ENCODE assay signal across 12 cellular contexts in genomic region chrX:1389181-1389992, GRCh38. TPM values are rescaled to one million over a fixed set of nuclear protein-coding genes. Genes with fewer than 3 reads are reported as not detected.
DNase-seq lines count a peak whose midpoint lies in the region; ATAC-seq, FAIRE-seq and TF ChIP-seq lines count a peak whose summit lies in the region.
"Had no signal": no experiment of that assay in that cellular context is flagged by ENCODE, and none has a peak within 500 bp of the region (broad histone marks: within the 10 kb centered on the region; RNA-seq: fewer than 3 reads in every experiment).

No MANE protein-coding gene starts in this region.

- peaks cover 56% of the 10 kb centered on the region for H3K27me3 Mint-ChIP-seq in GM23338 (ENCODE audit: insufficient read depth, low read depth, poor library complexity)
- H3K27me3 Mint-ChIP-seq in activated naive CD8-positive, alpha-beta T cell treated with anti-CD3 and anti-CD28 coated beads, Interleukin-2, amount 10 ng/mL, durations not matched to agents 7 days and 5 days, result no peaks in the 10 kb centered on the region
- no peaks in the 10 kb centered on the region for H3K27me3 Mint-ChIP-seq in naive thymus-derived CD4-positive, alpha-beta T cell

- no peak overlapping the region for H3K27ac Mint-ChIP-seq in GM23338
- no peak overlapping the region for H3K27ac Mint-ChIP-seq in activated naive CD8-positive, alpha-beta T cell treated with anti-CD3 and anti-CD28 coated beads, Interleukin-2, amount 10 ng/mL, durations not matched to agents 7 days and 5 days
- H3K27ac Mint-ChIP-seq in naive thymus-derived CD4-positive, alpha-beta T cell, result peak overlapping the region in 3 of 9 donors; percentile 41 to 71 (median 69)

- peaks cover 63% of the 10 kb centered on the region for H3K36me3 ChIP-seq in ACC112 (ENCODE audit: insufficient read depth, low read length)
- H3K36me3 ChIP-seq in GM23338 (ENCODE audit: insufficient read depth), result peaks cover 45% of the 10 kb centered on the region
- peaks cover 22 to 65% (median 42%) of the 10 kb centered on the region in 3 experiments for H3K36me3 ChIP-seq in naive thymus-derived CD4-positive, alpha-beta T cell (ENCODE audit: control insufficient read depth in 2 of 3, insufficient read depth in 3 of 3, low read length in 3 of 3)
- peaks cover 23 to 49% of the 10 kb centered on the region in 2 donors for H3K36me3 ChIP-seq in small intestine (ENCODE audit: control insufficient read depth in 2 of 2, insufficient read depth in 2 of 2, low read length in 2 of 2)

- H3K9me3 Mint-ChIP-seq in GM23338, result peaks cover 11% of the 10 kb centered on the region
- H3K9me3 Mint-ChIP-seq in activated naive CD8-positive, alpha-beta T cell treated with anti-CD3 and anti-CD28 coated beads, Interleukin-2, amount 10 ng/mL, durations not matched to agents 7 days and 5 days, result no peaks in the 10 kb centered on the region
- H3K9me3 Mint-ChIP-seq in naive thymus-derived CD4-positive, alpha-beta T cell, result no peaks in the 10 kb centered on the region

- no peak for TF ChIP-seq CTCF in GM23338 (conservative IDR thresholded peaks at IDR 0.05; ENCODE audit: low read depth in 2 of 2)

- H3F3A ChIP-seq in GM23338 (replicated peaks; ENCODE audit: low read depth), result peaks cover 60% of the 10 kb centered on the region

- H3K36me3 Mint-ChIP-seq in GM23338 (ENCODE audit: low read depth), result peaks cover 76% of the 10 kb centered on the region
- peaks cover 33% of the 10 kb centered on the region for H3K36me3 Mint-ChIP-seq in activated naive CD8-positive, alpha-beta T cell treated with anti-CD3 and anti-CD28 coated beads, Interleukin-2, amount 10 ng/mL, durations not matched to agents 7 days and 5 days
- peaks cover 4 to 50% (median 28%) of the 10 kb centered on the region in 5 donors for H3K36me3 Mint-ChIP-seq in naive thymus-derived CD4-positive, alpha-beta T cell

- peak overlapping the region; percentile 99 for H3K4me2 ChIP-seq in GM23338

- H3K27me3 ChIP-seq in ACC112 (ENCODE audit: insufficient read depth, low read length) (no peaks in the 10 kb centered on the region), GM23338 (ENCODE audit: insufficient read depth) (no peaks in the 10 kb centered on the region), small intestine (ENCODE audit: control insufficient read depth in 2 of 2, insufficient read depth in 2 of 2, low read length in 2 of 2) (no peaks in the 10 kb centered on the region)
- H3K27me3 ChIP-seq in naive thymus-derived CD4-positive, alpha-beta T cell (ENCODE audit: control insufficient read depth in 2 of 2, insufficient read depth in 2 of 2, low read length in 2 of 2), result no peaks in the 10 kb centered on the region
- H3K27me3 ChIP-seq: tibial nerve had no signal

- no peaks in the 10 kb centered on the region for H3K9me2 ChIP-seq in GM23338 (ENCODE audit: insufficient read depth)

- H3K4me1 Mint-ChIP-seq in GM23338, result peaks cover 36% of the 10 kb centered on the region
- peaks cover 20% of the 10 kb centered on the region for H3K4me1 Mint-ChIP-seq in activated naive CD8-positive, alpha-beta T cell treated with anti-CD3 and anti-CD28 coated beads, Interleukin-2, amount 10 ng/mL, durations not matched to agents 7 days and 5 days
- H3K4me1 Mint-ChIP-seq in naive thymus-derived CD4-positive, alpha-beta T cell, result peaks cover 21 to 54% (median 40%) of the 10 kb centered on the region in 7 donors

- H3K27ac ChIP-seq in ACC112 (ENCODE audit: low read depth, low read length), result no peak overlapping the region
- peak overlapping the region; percentile 88; the same call in 1 of the 2 replicates for H3K27ac ChIP-seq in GM23338 (ENCODE audit: low read depth)
- H3K27ac ChIP-seq in naive thymus-derived CD4-positive, alpha-beta T cell (ENCODE audit: low read depth, low read length), result no peak overlapping the region
- no peak overlapping the region for H3K27ac ChIP-seq in small intestine (ENCODE audit: low read depth in 1 of 2, low read length in 1 of 2)
- H3K27ac ChIP-seq: tibial nerve had no signal

- peak overlapping the region; percentile 93 for H3K4me3 Mint-ChIP-seq in GM23338
- H3K4me3 Mint-ChIP-seq in activated naive CD8-positive, alpha-beta T cell treated with anti-CD3 and anti-CD28 coated beads, Interleukin-2, amount 10 ng/mL, durations not matched to agents 7 days and 5 days, result no peak overlapping the region
- H3K4me3 Mint-ChIP-seq in naive thymus-derived CD4-positive, alpha-beta T cell, result peak overlapping the region; percentile 33 to 78 (median 55)

- H3K4me3 ChIP-seq in ACC112 (ENCODE audit: low read depth, low read length), result peak overlapping the region; percentile 100; the same call in 1 of the 2 replicates
- H3K4me3 ChIP-seq in GM23338, result peak overlapping the region; percentile 100; the same call in 1 of the 2 replicates
- H3K4me3 ChIP-seq in naive thymus-derived CD4-positive, alpha-beta T cell (ENCODE audit: low read length), result no peak overlapping the region
- no peak overlapping the region for H3K4me3 ChIP-seq in small intestine (ENCODE audit: low read depth in 1 of 2, low read length in 2 of 2)
- H3K4me3 ChIP-seq: tibial nerve had no signal

- POLR2A ChIA-PET in activated naive CD8-positive, alpha-beta T cell treated with anti-CD3 and anti-CD28 coated beads, Interleukin-2, amount 10 ng/mL, durations not matched to agents 7 days and 5 days (lab: Charles Lee), result no interaction called here
- POLR2A ChIA-PET in naive thymus-derived CD4-positive, alpha-beta T cell (lab: Charles Lee), result no interaction called here

- no peak for FAIRE-seq in small intestine (lab: Jason Lieb, UNC)

- intact Hi-C loops in naive thymus-derived CD4-positive, alpha-beta T cell (cut with micrococcal nuclease), result no loop called here

- H2AFZ ChIP-seq in ACC112 (ENCODE audit: low read length, unreplicated experiment), result no peak overlapping the region
- H2AFZ ChIP-seq in GM23338, result no peak overlapping the region

- DNase-seq in GM23338 (ENCODE audit: low spot score), result no peak
- DNase-seq in activated naive CD8-positive, alpha-beta T cell treated with anti-CD3 and anti-CD28 coated beads, Interleukin-2, amount 10 ng/mL, durations not matched to agents 7 days and 5 days, result peak; percentile 26
- peak in 1 of 9 donors; percentile 21 for DNase-seq in naive thymus-derived CD4-positive, alpha-beta T cell
- DNase-seq in small intestine, result no peak
- no peak for DNase-seq in retina
- DNase-seq: amniotic stem cell, DMS153, NCI-H345 had no signal

- 80 to 91% (median 86%) methylated on average over 51 of the region's 51 CpGs for WGBS in small intestine, 3 donors

- H3K79me2 ChIP-seq in ACC112 (ENCODE audit: control insufficient read depth, insufficient read depth, low read length, unreplicated experiment) (peaks cover 79% of the 10 kb centered on the region), GM23338 (replicated peaks; ENCODE audit: insufficient read depth) (peaks cover 59% of the 10 kb centered on the region)

- H4K20me1 ChIP-seq in GM23338 (replicated peaks; ENCODE audit: insufficient read depth), result peaks cover 34% of the 10 kb centered on the region; the same call in 1 of the 2 replicates

- no peak for ATAC-seq in GM23338
- no peak for ATAC-seq in activated naive CD8-positive, alpha-beta T cell treated with anti-CD3 and anti-CD28 coated beads, Interleukin-2, amount 10 ng/mL, durations not matched to agents 7 days and 5 days (ENCODE audit: low read depth)
- no peak for ATAC-seq in naive thymus-derived CD4-positive, alpha-beta T cell
- ATAC-seq in HG02884 (IDR thresholded peaks at IDR 0.05; ENCODE audit: unreplicated experiment), result no peak
- ATAC-seq in HG02610 (IDR thresholded peaks at IDR 0.05; ENCODE audit: unreplicated experiment), result no peak

- H3K4me1 ChIP-seq in ACC112 (ENCODE audit: control insufficient read depth, insufficient read depth, low read length, unreplicated experiment) (peaks cover 25% of the 10 kb centered on the region), GM23338 (ENCODE audit: insufficient read depth) (peaks cover 16% of the 10 kb centered on the region), small intestine (ENCODE audit: control insufficient read depth in 2 of 2, insufficient read depth in 1 of 2, low read depth in 1 of 2, low read length in 1 of 2) (no peaks in the 10 kb centered on the region)
- peaks cover 25 to 33% of the 10 kb centered on the region in 2 donors for H3K4me1 ChIP-seq in naive thymus-derived CD4-positive, alpha-beta T cell (ENCODE audit: control insufficient read depth in 2 of 2, insufficient read depth in 2 of 2, low read length in 2 of 2)

- CTCF ChIA-PET in naive thymus-derived CD4-positive, alpha-beta T cell (lab: Charles Lee), result no interaction called here

- no peaks in the 10 kb centered on the region for H3K9me3 ChIP-seq in naive thymus-derived CD4-positive, alpha-beta T cell (ENCODE audit: control insufficient read depth in 2 of 3, low read length in 3 of 3)
- H3K9me3 ChIP-seq in small intestine (ENCODE audit: control insufficient read depth, low read depth), result no peaks in the 10 kb centered on the region

TF ChIP-seq in GM23338, 12 proteins besides CTCF, POLR2A, EP300 and RAD21 (continues in another document):
- TF ChIP-seq STAT1 (IDR thresholded peaks at IDR 0.05; ENCODE audit: unreplicated experiment) (no peak), NANOG (IDR thresholded peaks at IDR 0.05; ENCODE audit: borderline replicate concordance) (no peak), ZNF114 (CRISPR knock-in tag; IDR thresholded peaks at IDR 0.05) (no peak), POLR2AphosphoS5 (IDR thresholded peaks at IDR 0.05; ENCODE audit: low read depth) (no peak)

RNA-seq across cellular contexts. Expression of gene SLC25A6, which starts 2.5 kb away (rescaled TPM):
- 394 and 486 TPM in 2 replicates for total RNA-seq in GM23338 (2014; rRNA removed; shearing (Covaris generic))
- polyA plus RNA-seq in GM23338 (2016; fragmentation: Nextera tagmentation; extraction: Ambion mirVana), result 358 TPM in 2 replicates
- total RNA-seq in activated naive CD8-positive, alpha-beta T cell treated with anti-CD3 and anti-CD28 coated beads, Interleukin-2, amount 10 ng/mL, durations not matched to agents 7 days and 5 days, result 100 to 1,000 TPM; 235 to 241 TPM
- total RNA-seq in naive thymus-derived CD4-positive, alpha-beta T cell, result 100 to 1,000 TPM; 238 to 341 (median 270) TPM
- 100 to 1,000 TPM; 467 to 597 TPM for polyA plus RNA-seq in naive thymus-derived CD4-positive, alpha-beta T cell
- polyA plus RNA-seq in small intestine, result 100 to 1,000 TPM; 448 to 770 (median 710) TPM

RNA-seq across cellular contexts. Expression of gene IL3RA, which starts 52.8 kb away (rescaled TPM):
- total RNA-seq in GM23338 (2014; rRNA removed; shearing (Covaris generic)), result 0.39 TPM in 1 of 2 replicates, not detected in the other
- 0.78 and 0.86 TPM in 2 replicates for polyA plus RNA-seq in GM23338 (2016; fragmentation: Nextera tagmentation; extraction: Ambion mirVana)
- total RNA-seq in activated naive CD8-positive, alpha-beta T cell treated with anti-CD3 and anti-CD28 coated beads, Interleukin-2, amount 10 ng/mL, durations not matched to agents 7 days and 5 days, result under 1 TPM; 0.17 to 0.77 TPM
- 10 to 100 TPM in 2 of 5 experiments, 1 to 10 TPM in 1, not detected in 2; 7.9 to 23.7 (median 10.5) TPM for total RNA-seq in naive thymus-derived CD4-positive, alpha-beta T cell
- under 1 TPM; 0.12 to 0.16 TPM for polyA plus RNA-seq in naive thymus-derived CD4-positive, alpha-beta T cell
- 10 to 100 TPM in 1 of 3 donors, under 1 TPM in 1, not detected in 1; 0.54 to 10.6 TPM for polyA plus RNA-seq in small intestine

Comparison
In these comparisons a context has a peak if more than half of its experiments do, and no peak if none do; other contexts are left out.
1. H3K4me3 ChIP-seq: peak in ACC112 (single experiment) and GM23338 (single experiment); none in naive thymus-derived CD4-positive, alpha-beta T cell (single experiment) and small intestine (0 of 2).